8 cellular contexts compared by ENCODE assay signal in genomic region chr19:14006085-14006765, GRCh38. TPM values are rescaled to one million over a fixed set of nuclear protein-coding genes. Genes with fewer than 3 reads are reported as not detected.
DNase-seq lines count a peak whose midpoint lies in the region; ATAC-seq and TF ChIP-seq lines count a peak whose summit lies in the region.

Gene RFX1 (minus strand): TSS chr19:14006320. CDS start chr19:13993843, 12,477 bp downstream.

- under 1% methylated on average over 42 of the region's 58 CpGs for whole genome bisulfite sequencing in suprapubic skin

- no peaks in the 10 kb centered on the region for H3K9me3 ChIP-seq in suprapubic skin

- ATAC-seq in HG02678 (IDR thresholded peaks at IDR 0.05; ENCODE audit: unreplicated experiment) = peak; percentile 79
- peak; percentile 84 for ATAC-seq in activated naive CD4-positive, alpha-beta T cell treated with anti-CD3 and anti-CD28 coated beads, Interleukin-2, amount 50 U/mL, for 72 hours

- TF ChIP-seq CTCF in suprapubic skin (IDR thresholded peaks at IDR 0.05) = no peak

- TF ChIP-seq POLR2A in suprapubic skin (IDR thresholded peaks at IDR 0.05) = no peak

- H3K27ac Mint-ChIP-seq in activated naive CD4-positive, alpha-beta T cell treated with anti-CD3 and anti-CD28 coated beads, Interleukin-2, amount 50 U/mL, for 72 hours = peak within 1 kb of the TSS; percentile 94 to 95

- H3K36me3 ChIP-seq in suprapubic skin = no peaks in the 10 kb centered on the region

- no peak for TF ChIP-seq EP300 in suprapubic skin (IDR thresholded peaks at IDR 0.05)

- H3K36me3 Mint-ChIP-seq in activated naive CD4-positive, alpha-beta T cell treated with anti-CD3 and anti-CD28 coated beads, Interleukin-2, amount 50 U/mL, for 72 hours = peaks cover 0 to 1% of the 10 kb centered on the region in 2 donors

- peaks cover 40% of the 10 kb centered on the region for H3K4me1 ChIP-seq in suprapubic skin

- no peaks in the 10 kb centered on the region for H3K9me3 Mint-ChIP-seq in activated naive CD4-positive, alpha-beta T cell treated with anti-CD3 and anti-CD28 coated beads, Interleukin-2, amount 50 U/mL, for 72 hours

- DNase-seq in GM04504 (ENCODE audit: low read depth) (peak; percentile 100), NCI-H1105 treated with DMSO at 0.1 percent for 48 hours (lab: John Stamatoyannopoulos, UW) (peak; percentile 100), SKM-1 treated with dmso at 0.1 percent for 144 hours (lab: John Stamatoyannopoulos, UW; ENCODE audit: unreplicated experiment) (peak; percentile 99), globus pallidus (ENCODE audit: low spot score) (peak; percentile 100), non-pigmented ciliary epithelial cell (ENCODE audit: low read depth) (peak; percentile 100), suprapubic skin (ENCODE audit: low spot score in 2 of 2) (peak; percentile 100)
- DNase-seq in activated naive CD4-positive, alpha-beta T cell treated with anti-CD3 and anti-CD28 coated beads, Interleukin-2, amount 50 U/mL, for 72 hours (ENCODE audit: low spot score in 2 of 2) = peak; percentile 100

- H3K27me3 ChIP-seq in suprapubic skin = no peaks in the 10 kb centered on the region

- peak within 1 kb of the TSS; percentile 99 for H3K27ac ChIP-seq in suprapubic skin

- H3K4me3 ChIP-seq in suprapubic skin = peak within 1 kb of the TSS; percentile 83

RNA-seq across cellular contexts. Expression of gene RFX1, which starts in this region (rescaled TPM):
- 10 to 100 TPM in 1 of 2 donors, 1 to 10 TPM in 1; 9.7 to 14.5 TPM for total RNA-seq in activated naive CD4-positive, alpha-beta T cell treated with anti-CD3 and anti-CD28 coated beads, Interleukin-2, amount 50 U/mL, for 72 hours
- total RNA-seq in suprapubic skin = 10 to 100 TPM in 2 of 4 donors, 1 to 10 TPM in 2; 6.8 to 13.2 (median 10.1) TPM

Comparison
In these comparisons a context has a peak if more than half of its experiments do, and no peak if none do; other contexts are left out.
1. Peak in every context shown above with its lines: DNase-seq, ATAC-seq, H3K4me3 ChIP-seq and H3K27ac ChIP-seq.